Comparison of ENCODE assay signal across 7 cellular contexts in genomic region chr5:18466731-18467130, GRCh38.
"Had no signal": no experiment of that assay in that cellular context is flagged by ENCODE, and none has a peak within 500 bp of the region (broad histone marks: within the 10 kb centered on the region; RNA-seq: fewer than 3 reads in every experiment).

No MANE protein-coding gene starts in this region.

- H2AFZ ChIP-seq: PC-9 had no signal

- DNase-seq: NK-92 treated with Interleukin-12 subunit alpha and Interleukin-12 subunit beta, amount 100 ng/mL, for 24 hours had no signal

- H3K36me3 ChIP-seq: Peyer's patch, SJCRH30 had no signal

- ATAC-seq: Right ventricle myocardium inferior had no signal

- H3K9me3 ChIP-seq: Peyer's patch, SJCRH30 had no signal

- H3K27ac ChIP-seq: HL-60, PC-9, Peyer's patch, SJCRH30 had no signal

- FAIRE-seq: HTR-8/SVneo had no signal

- H3K27me3 ChIP-seq: Peyer's patch, SJCRH30 had no signal

- H3K4me2 ChIP-seq: PC-9 had no signal

- H3K4me3 ChIP-seq: PC-9, Peyer's patch, SJCRH30 had no signal

- H3K4me1 ChIP-seq: Peyer's patch, SJCRH30 had no signal
